In the genomic region with DNA sequence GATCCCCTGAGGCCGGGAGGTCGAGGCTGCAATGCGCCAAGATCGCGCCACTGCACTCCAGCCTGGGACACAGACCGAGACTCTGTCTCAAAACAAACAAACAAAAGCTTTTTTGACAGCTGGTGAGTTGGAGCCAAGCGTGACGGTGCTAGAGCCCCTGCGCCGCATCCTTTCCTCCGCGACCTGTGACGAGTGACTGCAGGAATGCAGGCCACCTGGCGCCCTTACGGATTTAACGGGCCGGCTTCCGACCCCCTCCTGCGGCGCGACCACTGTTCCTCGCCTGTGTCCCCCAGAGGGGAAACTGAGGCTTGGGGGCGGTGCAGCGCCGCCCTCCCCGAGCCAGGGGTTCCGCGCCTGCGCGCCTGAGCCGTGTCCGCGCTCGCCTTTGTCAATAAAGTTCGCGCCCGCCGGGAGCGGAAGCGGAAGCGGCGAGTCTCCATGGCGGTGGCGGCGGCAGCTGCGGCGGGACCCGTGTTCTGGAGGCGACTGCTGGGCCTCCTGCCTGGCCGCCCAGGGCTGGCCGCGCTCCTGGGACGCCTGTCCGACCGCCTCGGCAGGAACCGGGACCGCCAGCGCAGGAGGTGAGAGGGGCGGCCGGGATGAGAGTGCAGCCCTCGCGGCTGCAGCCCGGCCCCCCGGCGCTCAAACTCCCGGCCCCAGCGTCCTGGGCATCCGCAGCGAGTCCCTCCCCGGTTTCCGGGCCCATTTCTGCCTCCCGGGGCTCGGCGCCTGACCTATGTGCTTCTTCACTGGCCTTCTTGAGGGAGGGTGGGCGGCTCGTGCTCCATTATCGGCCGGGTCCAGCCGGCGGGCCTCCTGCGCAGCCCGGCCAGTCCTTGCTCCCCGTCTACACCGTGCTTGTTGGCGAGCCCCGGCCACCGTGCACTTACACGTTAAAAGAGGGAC, we compare ENCODE assay signal across 1 cellular context.
TF ChIP-seq lines count a peak whose summit lies in the region.

A gene with protein sequence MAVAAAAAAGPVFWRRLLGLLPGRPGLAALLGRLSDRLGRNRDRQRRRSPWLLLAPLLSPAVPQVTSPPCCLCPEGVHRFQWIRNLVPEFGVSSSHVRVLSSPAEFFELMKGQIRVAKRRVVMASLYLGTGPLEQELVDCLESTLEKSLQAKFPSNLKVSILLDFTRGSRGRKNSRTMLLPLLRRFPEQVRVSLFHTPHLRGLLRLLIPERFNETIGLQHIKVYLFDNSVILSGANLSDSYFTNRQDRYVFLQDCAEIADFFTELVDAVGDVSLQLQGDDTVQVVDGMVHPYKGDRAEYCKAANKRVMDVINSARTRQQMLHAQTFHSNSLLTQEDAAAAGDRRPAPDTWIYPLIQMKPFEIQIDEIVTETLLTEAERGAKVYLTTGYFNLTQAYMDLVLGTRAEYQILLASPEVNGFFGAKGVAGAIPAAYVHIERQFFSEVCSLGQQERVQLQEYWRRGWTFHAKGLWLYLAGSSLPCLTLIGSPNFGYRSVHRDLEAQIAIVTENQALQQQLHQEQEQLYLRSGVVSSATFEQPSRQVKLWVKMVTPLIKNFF (plus strand): TSS at position 425 of the 909 bp plus-strand sequence. CDS start 17 bp downstream, at position 442.

TF ChIP-seq in K562, 482 proteins besides CTCF, POLR2A, EP300 and RAD21 (continued from another document and continues in another):
- TF ChIP-seq, protein P1, sequence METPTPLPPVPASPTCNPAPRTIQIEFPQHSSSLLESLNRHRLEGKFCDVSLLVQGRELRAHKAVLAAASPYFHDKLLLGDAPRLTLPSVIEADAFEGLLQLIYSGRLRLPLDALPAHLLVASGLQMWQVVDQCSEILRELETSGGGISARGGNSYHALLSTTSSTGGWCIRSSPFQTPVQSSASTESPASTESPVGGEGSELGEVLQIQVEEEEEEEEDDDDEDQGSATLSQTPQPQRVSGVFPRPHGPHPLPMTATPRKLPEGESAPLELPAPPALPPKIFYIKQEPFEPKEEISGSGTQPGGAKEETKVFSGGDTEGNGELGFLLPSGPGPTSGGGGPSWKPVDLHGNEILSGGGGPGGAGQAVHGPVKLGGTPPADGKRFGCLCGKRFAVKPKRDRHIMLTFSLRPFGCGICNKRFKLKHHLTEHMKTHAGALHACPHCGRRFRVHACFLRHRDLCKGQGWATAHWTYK (CRISPR knock-in tag; IDR thresholded peaks at IDR 0.05): peak; percentile 59; the same call in 1 of the 2 replicates
- TF ChIP-seq SAP30 (IDR thresholded peaks at IDR 0.05; ENCODE audit: borderline replicate concordance, insufficient read depth, low read depth, low read length, poor library complexity, severe bottlenecking) (peak; percentile 95), ZNF140 (CRISPR knock-in tag; IDR thresholded peaks at IDR 0.05) (no peak), ASH1L (IDR thresholded peaks at IDR 0.05; ENCODE audit: borderline replicate concordance, low read depth, partially characterized antibody) (no peak), NR2C1 (IDR thresholded peaks at IDR 0.05) (no peak), NR2C1 (tag; IDR thresholded peaks at IDR 0.05) (no peak), ZNF282 (CRISPR knock-in tag; IDR thresholded peaks at IDR 0.05) (peak; percentile 88; the same call in 1 of the 2 replicates), CBX8 (IDR thresholded peaks at IDR 0.05; ENCODE audit: borderline replicate concordance, extremely low read depth, low read depth, low read length, poor library complexity, severe bottlenecking) (no peak), MEF2D (tag; conservative IDR thresholded peaks at IDR 0.05; ENCODE audit: low read depth) (no peak), MCM3 (IDR thresholded peaks at IDR 0.05) (no peak), MAZ (CRISPR knock-in tag; conservative IDR thresholded peaks at IDR 0.05 in 1 of 2, IDR thresholded peaks at IDR 0.05 in 1 of 2) (peak; percentile 83 to 89), RBM39 (optimal IDR thresholded peaks at IDR 0.05; ENCODE audit: low read depth, low read length) (no peak), FUS (optimal IDR thresholded peaks at IDR 0.05; ENCODE audit: low read depth, low read length) (no peak), NCOA2 (IDR thresholded peaks at IDR 0.05; ENCODE audit: partially characterized antibody in 2 of 2) (no peak), MEIS2 (IDR thresholded peaks at IDR 0.05; ENCODE audit: partially characterized antibody) (peak; percentile 37), EZH2 (IDR thresholded peaks at IDR 0.05; ENCODE audit: borderline replicate concordance, low read depth, low read length) (no peak), L3MBTL2 (IDR thresholded peaks at IDR 0.05) (peak; percentile 18; the same call in 1 of the 2 replicates), POLR2G (IDR thresholded peaks at IDR 0.05; ENCODE audit: low read depth, low read length) (peak; percentile 87), SMARCE1 (IDR thresholded peaks at IDR 0.05) (no peak), RBFOX2 (IDR thresholded peaks at IDR 0.05; ENCODE audit: low read depth, low read length) (peak; percentile 91), CHD1 (IDR thresholded peaks at IDR 0.05; ENCODE audit: low read length) (peak; percentile 45), KLF10 (CRISPR knock-in tag; IDR thresholded peaks at IDR 0.05) (no peak), BRF1 (IDR thresholded peaks at IDR 0.05; ENCODE audit: borderline replicate concordance, extremely low read depth, insufficient read length) (no peak), NFIC (IDR thresholded peaks at IDR 0.05) (0 out of 2 replicates have a peak, but pooled peaks have one; percentile 4)
- TF ChIP-seq, protein P2, sequence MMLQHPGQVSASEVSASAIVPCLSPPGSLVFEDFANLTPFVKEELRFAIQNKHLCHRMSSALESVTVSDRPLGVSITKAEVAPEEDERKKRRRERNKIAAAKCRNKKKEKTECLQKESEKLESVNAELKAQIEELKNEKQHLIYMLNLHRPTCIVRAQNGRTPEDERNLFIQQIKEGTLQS (IDR thresholded peaks at IDR 0.05): peak; percentile 24; the same call in 1 of the 2 replicates
- TF ChIP-seq, protein P2 (CRISPR knock-in tag; conservative IDR thresholded peaks at IDR 0.05): no peak
- TF ChIP-seq, protein P3, sequence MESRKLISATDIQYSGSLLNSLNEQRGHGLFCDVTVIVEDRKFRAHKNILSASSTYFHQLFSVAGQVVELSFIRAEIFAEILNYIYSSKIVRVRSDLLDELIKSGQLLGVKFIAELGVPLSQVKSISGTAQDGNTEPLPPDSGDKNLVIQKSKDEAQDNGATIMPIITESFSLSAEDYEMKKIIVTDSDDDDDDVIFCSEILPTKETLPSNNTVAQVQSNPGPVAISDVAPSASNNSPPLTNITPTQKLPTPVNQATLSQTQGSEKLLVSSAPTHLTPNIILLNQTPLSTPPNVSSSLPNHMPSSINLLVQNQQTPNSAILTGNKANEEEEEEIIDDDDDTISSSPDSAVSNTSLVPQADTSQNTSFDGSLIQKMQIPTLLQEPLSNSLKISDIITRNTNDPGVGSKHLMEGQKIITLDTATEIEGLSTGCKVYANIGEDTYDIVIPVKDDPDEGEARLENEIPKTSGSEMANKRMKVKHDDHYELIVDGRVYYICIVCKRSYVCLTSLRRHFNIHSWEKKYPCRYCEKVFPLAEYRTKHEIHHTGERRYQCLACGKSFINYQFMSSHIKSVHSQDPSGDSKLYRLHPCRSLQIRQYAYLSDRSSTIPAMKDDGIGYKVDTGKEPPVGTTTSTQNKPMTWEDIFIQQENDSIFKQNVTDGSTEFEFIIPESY (CRISPR knock-in tag; IDR thresholded peaks at IDR 0.05): peak; percentile 67; the same call in 1 of the 2 replicates
- TF ChIP-seq, protein P4, sequence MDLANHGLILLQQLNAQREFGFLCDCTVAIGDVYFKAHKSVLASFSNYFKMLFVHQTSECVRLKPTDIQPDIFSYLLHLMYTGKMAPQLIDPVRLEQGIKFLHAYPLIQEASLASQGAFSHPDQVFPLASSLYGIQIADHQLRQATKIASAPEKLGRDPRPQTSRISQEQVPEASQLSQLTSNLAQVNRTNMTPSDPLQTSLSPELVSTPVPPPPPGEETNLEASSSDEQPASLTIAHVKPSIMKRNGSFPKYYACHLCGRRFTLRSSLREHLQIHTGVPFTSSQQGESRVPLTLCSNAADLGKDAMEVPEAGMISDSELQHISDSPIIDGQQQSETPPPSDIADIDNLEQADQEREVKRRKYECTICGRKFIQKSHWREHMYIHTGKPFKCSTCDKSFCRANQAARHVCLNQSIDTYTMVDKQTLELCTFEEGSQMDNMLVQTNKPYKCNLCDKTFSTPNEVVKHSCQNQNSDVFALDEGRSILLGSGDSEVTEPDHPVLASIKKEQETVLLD (IDR thresholded peaks at IDR 0.05): 0 out of 2 replicates have a peak, but pooled peaks have one; percentile 40
- TF ChIP-seq, protein P5, sequence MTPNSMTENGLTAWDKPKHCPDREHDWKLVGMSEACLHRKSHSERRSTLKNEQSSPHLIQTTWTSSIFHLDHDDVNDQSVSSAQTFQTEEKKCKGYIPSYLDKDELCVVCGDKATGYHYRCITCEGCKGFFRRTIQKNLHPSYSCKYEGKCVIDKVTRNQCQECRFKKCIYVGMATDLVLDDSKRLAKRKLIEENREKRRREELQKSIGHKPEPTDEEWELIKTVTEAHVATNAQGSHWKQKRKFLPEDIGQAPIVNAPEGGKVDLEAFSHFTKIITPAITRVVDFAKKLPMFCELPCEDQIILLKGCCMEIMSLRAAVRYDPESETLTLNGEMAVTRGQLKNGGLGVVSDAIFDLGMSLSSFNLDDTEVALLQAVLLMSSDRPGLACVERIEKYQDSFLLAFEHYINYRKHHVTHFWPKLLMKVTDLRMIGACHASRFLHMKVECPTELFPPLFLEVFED (CRISPR knock-in tag; conservative IDR thresholded peaks at IDR 0.05): no peak
- TF ChIP-seq, protein P6, sequence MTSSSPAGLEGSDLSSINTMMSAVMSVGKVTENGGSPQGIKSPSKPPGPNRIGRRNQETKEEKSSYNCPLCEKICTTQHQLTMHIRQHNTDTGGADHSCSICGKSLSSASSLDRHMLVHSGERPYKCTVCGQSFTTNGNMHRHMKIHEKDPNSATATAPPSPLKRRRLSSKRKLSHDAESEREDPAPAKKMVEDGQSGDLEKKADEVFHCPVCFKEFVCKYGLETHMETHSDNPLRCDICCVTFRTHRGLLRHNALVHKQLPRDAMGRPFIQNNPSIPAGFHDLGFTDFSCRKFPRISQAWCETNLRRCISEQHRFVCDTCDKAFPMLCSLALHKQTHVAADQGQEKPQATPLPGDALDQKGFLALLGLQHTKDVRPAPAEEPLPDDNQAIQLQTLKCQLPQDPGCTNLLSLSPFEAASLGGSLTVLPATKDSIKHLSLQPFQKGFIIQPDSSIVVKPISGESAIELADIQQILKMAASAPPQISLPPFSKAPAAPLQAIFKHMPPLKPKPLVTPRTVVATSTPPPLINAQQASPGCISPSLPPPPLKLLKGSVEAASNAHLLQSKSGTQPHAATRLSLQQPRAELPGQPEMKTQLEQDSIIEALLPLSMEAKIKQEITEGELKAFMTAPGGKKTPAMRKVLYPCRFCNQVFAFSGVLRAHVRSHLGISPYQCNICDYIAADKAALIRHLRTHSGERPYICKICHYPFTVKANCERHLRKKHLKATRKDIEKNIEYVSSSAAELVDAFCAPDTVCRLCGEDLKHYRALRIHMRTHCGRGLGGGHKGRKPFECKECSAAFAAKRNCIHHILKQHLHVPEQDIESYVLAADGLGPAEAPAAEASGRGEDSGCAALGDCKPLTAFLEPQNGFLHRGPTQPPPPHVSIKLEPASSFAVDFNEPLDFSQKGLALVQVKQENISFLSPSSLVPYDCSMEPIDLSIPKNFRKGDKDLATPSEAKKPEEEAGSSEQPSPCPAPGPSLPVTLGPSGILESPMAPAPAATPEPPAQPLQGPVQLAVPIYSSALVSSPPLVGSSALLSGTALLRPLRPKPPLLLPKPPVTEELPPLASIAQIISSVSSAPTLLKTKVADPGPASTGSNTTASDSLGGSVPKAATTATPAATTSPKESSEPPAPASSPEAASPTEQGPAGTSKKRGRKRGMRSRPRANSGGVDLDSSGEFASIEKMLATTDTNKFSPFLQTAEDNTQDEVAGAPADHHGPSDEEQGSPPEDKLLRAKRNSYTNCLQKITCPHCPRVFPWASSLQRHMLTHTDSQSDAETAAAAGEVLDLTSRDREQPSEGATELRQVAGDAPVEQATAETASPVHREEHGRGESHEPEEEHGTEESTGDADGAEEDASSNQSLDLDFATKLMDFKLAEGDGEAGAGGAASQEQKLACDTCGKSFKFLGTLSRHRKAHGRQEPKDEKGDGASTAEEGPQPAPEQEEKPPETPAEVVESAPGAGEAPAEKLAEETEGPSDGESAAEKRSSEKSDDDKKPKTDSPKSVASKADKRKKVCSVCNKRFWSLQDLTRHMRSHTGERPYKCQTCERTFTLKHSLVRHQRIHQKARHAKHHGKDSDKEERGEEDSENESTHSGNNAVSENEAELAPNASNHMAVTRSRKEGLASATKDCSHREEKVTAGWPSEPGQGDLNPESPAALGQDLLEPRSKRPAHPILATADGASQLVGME (CRISPR knock-in tag; IDR thresholded peaks at IDR 0.05): no peak
- TF ChIP-seq, protein P7, sequence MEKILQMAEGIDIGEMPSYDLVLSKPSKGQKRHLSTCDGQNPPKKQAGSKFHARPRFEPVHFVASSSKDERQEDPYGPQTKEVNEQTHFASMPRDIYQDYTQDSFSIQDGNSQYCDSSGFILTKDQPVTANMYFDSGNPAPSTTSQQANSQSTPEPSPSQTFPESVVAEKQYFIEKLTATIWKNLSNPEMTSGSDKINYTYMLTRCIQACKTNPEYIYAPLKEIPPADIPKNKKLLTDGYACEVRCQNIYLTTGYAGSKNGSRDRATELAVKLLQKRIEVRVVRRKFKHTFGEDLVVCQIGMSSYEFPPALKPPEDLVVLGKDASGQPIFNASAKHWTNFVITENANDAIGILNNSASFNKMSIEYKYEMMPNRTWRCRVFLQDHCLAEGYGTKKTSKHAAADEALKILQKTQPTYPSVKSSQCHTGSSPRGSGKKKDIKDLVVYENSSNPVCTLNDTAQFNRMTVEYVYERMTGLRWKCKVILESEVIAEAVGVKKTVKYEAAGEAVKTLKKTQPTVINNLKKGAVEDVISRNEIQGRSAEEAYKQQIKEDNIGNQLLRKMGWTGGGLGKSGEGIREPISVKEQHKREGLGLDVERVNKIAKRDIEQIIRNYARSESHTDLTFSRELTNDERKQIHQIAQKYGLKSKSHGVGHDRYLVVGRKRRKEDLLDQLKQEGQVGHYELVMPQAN (IDR thresholded peaks at IDR 0.05; ENCODE audit: borderline replicate concordance): peak; percentile 57; the same call in 1 of the 2 replicates
- TF ChIP-seq, protein P8, sequence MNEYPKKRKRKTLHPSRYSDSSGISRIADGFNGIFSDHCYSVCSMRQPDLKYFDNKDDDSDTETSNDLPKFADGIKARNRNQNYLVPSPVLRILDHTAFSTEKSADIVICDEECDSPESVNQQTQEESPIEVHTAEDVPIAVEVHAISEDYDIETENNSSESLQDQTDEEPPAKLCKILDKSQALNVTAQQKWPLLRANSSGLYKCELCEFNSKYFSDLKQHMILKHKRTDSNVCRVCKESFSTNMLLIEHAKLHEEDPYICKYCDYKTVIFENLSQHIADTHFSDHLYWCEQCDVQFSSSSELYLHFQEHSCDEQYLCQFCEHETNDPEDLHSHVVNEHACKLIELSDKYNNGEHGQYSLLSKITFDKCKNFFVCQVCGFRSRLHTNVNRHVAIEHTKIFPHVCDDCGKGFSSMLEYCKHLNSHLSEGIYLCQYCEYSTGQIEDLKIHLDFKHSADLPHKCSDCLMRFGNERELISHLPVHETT (CRISPR knock-in tag; conservative IDR thresholded peaks at IDR 0.05 in 1 of 2, IDR thresholded peaks at IDR 0.05 in 1 of 2): peak in 1 of 2 experiments; percentile 48; a peak in 1 of 4 replicates
- TF ChIP-seq, protein P9, sequence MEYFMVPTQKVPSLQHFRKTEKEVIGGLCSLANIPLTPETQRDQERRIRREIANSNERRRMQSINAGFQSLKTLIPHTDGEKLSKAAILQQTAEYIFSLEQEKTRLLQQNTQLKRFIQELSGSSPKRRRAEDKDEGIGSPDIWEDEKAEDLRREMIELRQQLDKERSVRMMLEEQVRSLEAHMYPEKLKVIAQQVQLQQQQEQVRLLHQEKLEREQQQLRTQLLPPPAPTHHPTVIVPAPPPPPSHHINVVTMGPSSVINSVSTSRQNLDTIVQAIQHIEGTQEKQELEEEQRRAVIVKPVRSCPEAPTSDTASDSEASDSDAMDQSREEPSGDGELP (CRISPR knock-in tag; IDR thresholded peaks at IDR 0.05; ENCODE audit: borderline replicate concordance): peak; percentile 87
